1 cellular context compared by ENCODE assay signal in the genomic region with DNA sequence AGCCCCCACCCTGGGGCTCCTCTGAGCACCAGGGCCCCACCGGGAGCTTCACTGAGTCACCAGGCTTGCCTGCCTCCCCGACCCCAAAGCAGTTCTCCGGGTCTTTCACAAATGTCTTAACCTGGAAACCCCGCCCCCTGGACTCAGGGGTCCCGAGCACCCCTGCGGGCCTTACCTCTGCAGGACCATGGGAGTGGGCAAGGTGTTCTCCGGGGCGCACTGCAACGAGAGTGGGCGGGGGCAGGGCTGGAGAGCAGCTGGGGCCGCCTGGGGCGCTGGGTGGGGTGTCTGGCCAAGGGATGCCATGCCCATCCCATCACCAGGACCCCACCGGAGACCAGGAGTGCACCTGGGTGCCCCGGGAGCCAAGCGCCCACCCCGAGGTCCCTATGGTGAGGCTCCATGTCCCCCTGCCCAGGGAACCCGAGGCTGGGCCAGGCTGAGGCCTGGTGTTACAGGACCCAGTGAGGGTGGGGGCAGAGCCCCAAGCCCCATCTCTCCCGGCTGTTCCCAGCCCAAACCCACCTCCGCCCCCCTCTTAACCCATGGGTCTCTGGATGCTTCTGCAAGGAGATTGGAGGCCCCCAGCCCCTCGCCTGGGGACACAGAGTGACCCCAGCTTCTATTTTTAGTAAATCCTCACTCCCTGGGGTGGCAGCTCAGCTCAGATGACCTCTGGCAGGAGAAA.
TF ChIP-seq lines count a peak whose summit lies in the region.

No MANE protein-coding gene starts in this region.

TF ChIP-seq in HCT116, 20 proteins besides CTCF, POLR2A, EP300 and RAD21 (continued from another document):
- TF ChIP-seq, protein P1, sequence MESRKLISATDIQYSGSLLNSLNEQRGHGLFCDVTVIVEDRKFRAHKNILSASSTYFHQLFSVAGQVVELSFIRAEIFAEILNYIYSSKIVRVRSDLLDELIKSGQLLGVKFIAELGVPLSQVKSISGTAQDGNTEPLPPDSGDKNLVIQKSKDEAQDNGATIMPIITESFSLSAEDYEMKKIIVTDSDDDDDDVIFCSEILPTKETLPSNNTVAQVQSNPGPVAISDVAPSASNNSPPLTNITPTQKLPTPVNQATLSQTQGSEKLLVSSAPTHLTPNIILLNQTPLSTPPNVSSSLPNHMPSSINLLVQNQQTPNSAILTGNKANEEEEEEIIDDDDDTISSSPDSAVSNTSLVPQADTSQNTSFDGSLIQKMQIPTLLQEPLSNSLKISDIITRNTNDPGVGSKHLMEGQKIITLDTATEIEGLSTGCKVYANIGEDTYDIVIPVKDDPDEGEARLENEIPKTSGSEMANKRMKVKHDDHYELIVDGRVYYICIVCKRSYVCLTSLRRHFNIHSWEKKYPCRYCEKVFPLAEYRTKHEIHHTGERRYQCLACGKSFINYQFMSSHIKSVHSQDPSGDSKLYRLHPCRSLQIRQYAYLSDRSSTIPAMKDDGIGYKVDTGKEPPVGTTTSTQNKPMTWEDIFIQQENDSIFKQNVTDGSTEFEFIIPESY (IDR thresholded peaks at IDR 0.05; ENCODE audit: extremely low read depth, insufficient replicate concordance, low read length), result no peak
- TF ChIP-seq EZH2phosphoT487 (IDR thresholded peaks at IDR 0.05; ENCODE audit: borderline replicate concordance) (no peak), SP1 (IDR thresholded peaks at IDR 0.05; ENCODE audit: low read depth) (no peak), FOSL1 (IDR thresholded peaks at IDR 0.05; ENCODE audit: low read depth) (no peak), JUND (IDR thresholded peaks at IDR 0.05) (no peak), ZNF274 (IDR thresholded peaks at IDR 0.05; ENCODE audit: low read depth, low read length) (no peak), ELF1 (IDR thresholded peaks at IDR 0.05; ENCODE audit: borderline replicate concordance, low read depth) (no peak), CBX3 (IDR thresholded peaks at IDR 0.05; ENCODE audit: low read depth) (no peak), SRF (IDR thresholded peaks at IDR 0.05; ENCODE audit: low read depth) (no peak), CEBPB (IDR thresholded peaks at IDR 0.05; ENCODE audit: low read depth) (no peak)
- TF ChIP-seq, protein P2, sequence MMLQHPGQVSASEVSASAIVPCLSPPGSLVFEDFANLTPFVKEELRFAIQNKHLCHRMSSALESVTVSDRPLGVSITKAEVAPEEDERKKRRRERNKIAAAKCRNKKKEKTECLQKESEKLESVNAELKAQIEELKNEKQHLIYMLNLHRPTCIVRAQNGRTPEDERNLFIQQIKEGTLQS (IDR thresholded peaks at IDR 0.05), result no peak
- TF ChIP-seq, protein P3, sequence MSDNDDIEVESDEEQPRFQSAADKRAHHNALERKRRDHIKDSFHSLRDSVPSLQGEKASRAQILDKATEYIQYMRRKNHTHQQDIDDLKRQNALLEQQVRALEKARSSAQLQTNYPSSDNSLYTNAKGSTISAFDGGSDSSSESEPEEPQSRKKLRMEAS (IDR thresholded peaks at IDR 0.05), result no peak
TF ChIP-seq in HCT116: peak in this region for 0.
